Comparison of ENCODE assay signal across 28 cellular contexts in the genomic region with DNA sequence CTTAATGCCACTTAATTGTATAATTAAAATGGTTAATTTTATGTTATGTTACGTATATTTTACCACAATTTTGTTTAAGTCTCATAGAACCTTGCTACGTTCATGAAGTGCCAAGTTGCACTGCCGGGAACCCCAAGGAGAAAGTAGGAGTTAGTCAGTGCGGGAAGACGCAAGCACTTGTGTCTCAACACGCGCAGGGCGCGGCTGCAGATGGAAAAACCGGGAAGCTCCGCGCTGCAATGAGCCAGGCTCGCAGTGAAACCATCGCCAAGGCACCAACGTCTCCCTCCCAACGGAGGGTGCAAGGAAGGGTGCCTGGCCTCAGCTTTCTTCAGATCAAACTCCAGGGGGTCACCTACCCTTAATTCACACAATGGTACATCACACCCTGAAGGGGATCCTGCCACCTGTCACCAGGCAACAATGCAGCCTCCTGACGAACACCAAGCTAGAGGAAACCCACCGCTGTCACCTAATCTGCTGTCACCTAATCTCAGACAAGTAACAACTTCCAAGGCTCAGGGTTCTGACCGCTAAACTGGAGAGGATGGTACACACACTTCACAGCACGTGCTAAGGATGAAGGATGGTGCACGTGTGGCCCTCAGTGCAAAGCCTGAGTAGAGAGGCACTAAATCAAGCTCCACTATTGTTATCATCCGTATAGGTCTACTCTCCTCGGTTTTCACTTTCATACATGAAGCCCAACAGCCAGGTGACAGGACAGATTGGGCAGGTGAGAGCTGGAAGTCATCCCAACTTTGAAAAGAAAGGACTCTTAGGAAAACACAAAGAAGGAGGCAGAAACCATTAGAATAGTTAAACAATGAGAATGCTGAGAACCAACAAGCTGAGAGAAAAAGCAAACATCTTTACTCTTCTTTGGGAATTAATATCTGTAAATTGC. TPM values are rescaled to one million over a fixed set of nuclear protein-coding genes. Genes with fewer than 3 reads are reported as not detected.
DNase-seq lines count a peak whose midpoint lies in the region; ATAC-seq, FAIRE-seq and TF ChIP-seq lines count a peak whose summit lies in the region.
"Had no signal": no experiment of that assay in that cellular context is flagged by ENCODE, and none has a peak within 500 bp of the region (broad histone marks: within the 10 kb centered on the region; RNA-seq: fewer than 3 reads in every experiment).

No MANE protein-coding gene starts in this region.

- no peak for TF ChIP-seq RAD21 in HepG2 (CRISPR knock-in tag; IDR thresholded peaks at IDR 0.05)

- H3K9ac ChIP-seq in mesendoderm (ENCODE audit: low read length) (no peak overlapping the region), HepG2 (ENCODE audit: insufficient read depth, low read depth, low read length) (no peak overlapping the region)

- intact Hi-C loops in HepG2 (cut with micrococcal nuclease; ENCODE audit: unreplicated experiment): no loop called here

- H3K27ac Mint-ChIP-seq in WTC11: peak overlapping the region; percentile 0; the same call in 1 of the 2 replicates
- no peak overlapping the region for H3K27ac Mint-ChIP-seq in activated naive CD8-positive, alpha-beta T cell treated with anti-CD3 and anti-CD28 coated beads for 36 hours
- H3K27ac Mint-ChIP-seq: activated CD4-positive, alpha-beta T cell treated with anti-CD3 and anti-CD28 coated beads for 36 hours; activated CD8-positive, alpha-beta T cell treated with anti-CD3 and anti-CD28 coated beads, Interleukin-2, amount 10 ng/mL, durations not matched to agents 7 days and 5 days; activated naive CD4-positive, alpha-beta T cell treated with anti-CD3 and anti-CD28 coated beads, Interleukin-2, amount 50 U/mL, for 72 hours had no signal

- TF ChIP-seq POLR2A in HepG2 (IDR thresholded peaks at IDR 0.05; ENCODE audit: insufficient read depth in 1 of 2, low read depth in 2 of 2, low read length in 2 of 2): no peak

- H3K27ac ChIP-seq in mesendoderm (ENCODE audit: low read depth, low read length) (no peak overlapping the region), HepG2 (ENCODE audit: extremely low read length, insufficient read depth, low read length) (no peak overlapping the region)
- H3K27ac ChIP-seq: coronary artery, heart left ventricle, HL-60, right lobe of liver had no signal

- no peak overlapping the region for H2BK5ac ChIP-seq in mesendoderm (ENCODE audit: low read length)

- no peak overlapping the region for H4K5ac ChIP-seq in mesendoderm (ENCODE audit: low read length)

- no peak overlapping the region for H2BK120ac ChIP-seq in mesendoderm (ENCODE audit: low read depth, low read length)

- no peak overlapping the region for H3K4ac ChIP-seq in mesendoderm (ENCODE audit: low read depth, low read length)

- no peaks in the 10 kb centered on the region for H3K9me3 Mint-ChIP-seq in WTC11
- no peaks in the 10 kb centered on the region for H3K9me3 Mint-ChIP-seq in activated naive CD8-positive, alpha-beta T cell treated with anti-CD3 and anti-CD28 coated beads for 36 hours
- H3K9me3 Mint-ChIP-seq: activated naive CD4-positive, alpha-beta T cell treated with anti-CD3 and anti-CD28 coated beads, Interleukin-2, amount 50 U/mL, for 72 hours had no signal

- no peak overlapping the region for H4K8ac ChIP-seq in mesendoderm (ENCODE audit: low read depth, low read length)

- H2AK5ac ChIP-seq in mesendoderm (ENCODE audit: low read length): no peak overlapping the region

- H3K56ac ChIP-seq in mesendoderm (ENCODE audit: low read length): peak overlapping the region; percentile 34

- DNase-seq in NCI-H2196 (lab: John Stamatoyannopoulos, UW; ENCODE audit: unreplicated experiment): peak; percentile 19
- no peak for DNase-seq in NCI-H2196 treated with DMSO at 0.1 percent for 48 hours (lab: John Stamatoyannopoulos, UW; ENCODE audit: unreplicated experiment)
- peak; percentile 62 for DNase-seq in NCI-H187 treated with DMSO at 0.1 percent for 48 hours (lab: John Stamatoyannopoulos, UW)
- no peak for DNase-seq in WTC11 (ENCODE audit: low spot score)
- DNase-seq in mesendoderm: no peak
- no peak for DNase-seq in activated naive CD8-positive, alpha-beta T cell treated with anti-CD3 and anti-CD28 coated beads for 36 hours
- no peak for DNase-seq in HepG2 (ENCODE audit: low spot score)
- DNase-seq in activated CD4-positive, CD25-positive, alpha-beta regulatory T cell treated with anti-CD3 and anti-CD28 coated beads, Interleukin-2, amount 50 U/mL, for 72 hours: no peak
- DNase-seq: ACHN; activated CD4-positive, alpha-beta T cell treated with anti-CD3 and anti-CD28 coated beads for 36 hours; activated CD8-positive, alpha-beta T cell treated with anti-CD3 and anti-CD28 coated beads, Interleukin-2, amount 10 ng/mL, durations not matched to agents 7 days and 5 days; activated T-cell treated with anti-CD3 and anti-CD28 coated beads for 4 hours; DND-41; effector memory CD4-positive, alpha-beta T cell; erythroblast; foreskin fibroblast; heart left ventricle; mesenchymal stem cell; NCI-H2107; PC-3; right lobe of liver; stimulated activated CD4-positive, alpha-beta T cell treated with anti-CD3 and anti-CD28 coated beads, Interleukin-4, amount 100 ng/mL, for 1 hour; T-helper 2 cell had no signal

- TF ChIP-seq CTCF in WTC11 (IDR thresholded peaks at IDR 0.05) (no peak), HepG2 (CRISPR knock-in tag; IDR thresholded peaks at IDR 0.05) (no peak)

- no CpG with 5 or more reads among the region's 23 CpGs for WGBS in mesendoderm (ENCODE audit: extremely low coverage, insufficient coverage, low lambda C conversion rate)
- 95% methylated on average over 22 of the region's 23 CpGs for WGBS in HepG2 (ENCODE audit: low lambda C conversion rate)

- in situ Hi-C loops in HepG2 (cut with HindIII; ENCODE audit: extremely low pct_ligation_motif_present, low pct_unique_long_range_greater_than_20kb): no loop called here

- no peak overlapping the region for H2BK15ac ChIP-seq in mesendoderm (replicated peaks; ENCODE audit: low read depth)

- no peak for TF ChIP-seq EP300 in HepG2 (IDR thresholded peaks at IDR 0.05; ENCODE audit: low read depth in 2 of 2, low read length in 2 of 2)
- no peak for TF ChIP-seq EP300 in HepG2 (CRISPR knock-in tag; IDR thresholded peaks at IDR 0.05; ENCODE audit: borderline replicate concordance)

- no peak overlapping the region for H3K23ac ChIP-seq in mesendoderm (ENCODE audit: low read length)

- H3K27me3 ChIP-seq in mesendoderm (ENCODE audit: insufficient read depth, low read length, poor library complexity) (no peaks in the 10 kb centered on the region), HepG2 (ENCODE audit: control insufficient read depth in 1 of 2, insufficient read depth in 2 of 2, low read length in 2 of 2) (no peaks in the 10 kb centered on the region)
- H3K27me3 ChIP-seq: heart left ventricle, right lobe of liver had no signal

- H3K36me3 ChIP-seq in mesendoderm (ENCODE audit: control insufficient read depth, insufficient read depth, low read length): no peaks in the 10 kb centered on the region
- no peaks in the 10 kb centered on the region for H3K36me3 ChIP-seq in HepG2 (replicated peaks in 1 of 2; ENCODE audit: control insufficient read depth in 1 of 2, insufficient read depth in 2 of 2, low read length in 2 of 2)
- H3K36me3 ChIP-seq: heart left ventricle, right lobe of liver had no signal

- no peaks in the 10 kb centered on the region for H3K27me3 Mint-ChIP-seq in WTC11 (ENCODE audit: low read depth)
- H3K27me3 Mint-ChIP-seq in activated naive CD8-positive, alpha-beta T cell treated with anti-CD3 and anti-CD28 coated beads for 36 hours: peaks cover 4% of the 10 kb centered on the region

- no peaks in the 10 kb centered on the region for H3K9me3 ChIP-seq in HepG2 (ENCODE audit: low read length)
- H3K9me3 ChIP-seq: heart left ventricle, right lobe of liver had no signal

- CTCF ChIA-PET in WTC11 (lab: Charles Lee): interaction anchor here (0.7 to 1.0 kb wide), 2 partner anchors 8 to 20 kb away, joined by 3 to 5 read pairs; no protein-coding TSS in a partner anchor
- CTCF ChIA-PET in HepG2 (lab: Yijun Ruan, JAX; ENCODE audit: low intra/inter-chr PET ratio, low total read pairs): no interaction called here

- no peak overlapping the region for H3K18ac ChIP-seq in mesendoderm (ENCODE audit: low read length)

- no peak overlapping the region for H2AFZ ChIP-seq in HepG2 (ENCODE audit: low read length)

- no peak for ATAC-seq in WTC11
- no peak for ATAC-seq in HepG2
- ATAC-seq: activated CD4-positive, alpha-beta T cell treated with anti-CD3 and anti-CD28 coated beads for 36 hours; activated CD8-positive, alpha-beta T cell treated with anti-CD3 and anti-CD28 coated beads, Interleukin-2, amount 10 ng/mL, durations not matched to agents 7 days and 5 days; activated naive CD4-positive, alpha-beta T cell treated with anti-CD3 and anti-CD28 coated beads, Interleukin-2, amount 50 U/mL, for 72 hours; heart left ventricle; PC-3; Right ventricle myocardium inferior had no signal

- BruUV-seq in HepG2 (replicated peaks; lab: Mats Ljungman, UMichigan): no TSS peak

- peaks cover 70% of the 10 kb centered on the region for H4K20me1 ChIP-seq in HepG2 (ENCODE audit: insufficient read depth, low read length)

- POLR2A ChIA-PET in WTC11 (lab: Charles Lee): interaction anchor here (0.6 to 1.4 kb wide), 3 partner anchors 16 to 427 kb away, joined by 3 to 5 read pairs (median 3); no protein-coding TSS in a partner anchor
- POLR2A ChIA-PET in HepG2 (lab: Yijun Ruan, JAX): no interaction called here

- no peak for FAIRE-seq in HepG2 (lab: Jason Lieb, UNC)
- FAIRE-seq: GM18507 had no signal

- peaks cover 31% of the 10 kb centered on the region for H3K79me1 ChIP-seq in mesendoderm (ENCODE audit: low read length)

- H3K4me3 Mint-ChIP-seq in WTC11: no peak overlapping the region
- H3K4me3 Mint-ChIP-seq in activated naive CD8-positive, alpha-beta T cell treated with anti-CD3 and anti-CD28 coated beads for 36 hours: no peak overlapping the region
- H3K4me3 Mint-ChIP-seq: activated CD4-positive, alpha-beta T cell treated with anti-CD3 and anti-CD28 coated beads for 36 hours; activated CD8-positive, alpha-beta T cell treated with anti-CD3 and anti-CD28 coated beads, Interleukin-2, amount 10 ng/mL, durations not matched to agents 7 days and 5 days had no signal

- H3K4me3 ChIP-seq in mesendoderm (ENCODE audit: low read length) (no peak overlapping the region), HepG2 (replicated peaks in 1 of 3; ENCODE audit: insufficient read depth in 1 of 3, low read depth in 2 of 3, low read length in 3 of 3) (no peak overlapping the region)
- H3K4me3 ChIP-seq: coronary artery, heart left ventricle, right lobe of liver had no signal

- peaks cover 3% of the 10 kb centered on the region for H3K4me1 ChIP-seq in mesendoderm (ENCODE audit: control insufficient read depth, low read depth, low read length)
- H3K4me1 ChIP-seq in HepG2 (ENCODE audit: insufficient read depth, low read length): peaks cover 33% of the 10 kb centered on the region

- peaks cover 60% of the 10 kb centered on the region for H3K4me1 Mint-ChIP-seq in WTC11
- no peaks in the 10 kb centered on the region for H3K4me1 Mint-ChIP-seq in activated naive CD8-positive, alpha-beta T cell treated with anti-CD3 and anti-CD28 coated beads for 36 hours
- H3K4me1 Mint-ChIP-seq: activated CD4-positive, alpha-beta T cell treated with anti-CD3 and anti-CD28 coated beads for 36 hours had no signal

- H3K79me2 ChIP-seq in mesendoderm (ENCODE audit: control insufficient read depth, insufficient read depth, low read length) (peaks cover 58% of the 10 kb centered on the region), HepG2 (ENCODE audit: insufficient read depth, low read length) (peaks cover 93% of the 10 kb centered on the region)

- H3K36me3 Mint-ChIP-seq in WTC11: no peaks in the 10 kb centered on the region
- no peaks in the 10 kb centered on the region for H3K36me3 Mint-ChIP-seq in activated naive CD8-positive, alpha-beta T cell treated with anti-CD3 and anti-CD28 coated beads for 36 hours
- H3K36me3 Mint-ChIP-seq: activated naive CD4-positive, alpha-beta T cell treated with anti-CD3 and anti-CD28 coated beads, Interleukin-2, amount 50 U/mL, for 72 hours had no signal

- H3K4me2 ChIP-seq in mesendoderm (ENCODE audit: low read length) (no peak overlapping the region), HepG2 (ENCODE audit: low read depth, low read length) (no peak overlapping the region)

RNA-seq across cellular contexts. Expression of a gene that starts 21.4 kb away (rescaled TPM):
- total RNA-seq in WTC11 (2021) (53.0 to 58.2 TPM (median 54.1 TPM) in 3 replicates), HepG2 (2016; rRNA removed; fragmentation: Illumina TruSeq; extraction: Trizol) (25.3 and 26.0 TPM in 2 replicates)
- polyA plus RNA-seq in mesendoderm (2013, experiment 1 of 2): 45.7 TPM
- 45.4 TPM for polyA plus RNA-seq in mesendoderm (2013, experiment 2 of 2)
- under 1 TPM; 0.12 to 0.16 TPM for total RNA-seq in activated naive CD8-positive, alpha-beta T cell treated with anti-CD3 and anti-CD28 coated beads for 36 hours
- total RNA-seq in HepG2 (2016; cell fraction: cytosol; rRNA removed; fragmentation: Illumina TruSeq; extraction: Trizol; ENCODE audit: low read depth): 19.7 and 22.4 TPM in 2 replicates
- total RNA-seq in HepG2 (2016; cell fraction: insoluble cytoplasmic fraction; rRNA removed; fragmentation: Illumina TruSeq; extraction: Trizol): 20.3 and 24.5 TPM in 2 replicates
- total RNA-seq in HepG2 (2016; cell fraction: membrane; rRNA removed; fragmentation: Illumina TruSeq; extraction: Trizol): 13.5 and 15.2 TPM in 2 replicates
- 38.6 and 46.5 TPM in 2 replicates for total RNA-seq in HepG2 (2016; cell fraction: nucleus; rRNA removed; fragmentation: Illumina TruSeq; extraction: Trizol)
- polyA plus RNA-seq in HepG2 (2011; rRNA removed): 22.2 and 24.6 TPM in 2 replicates
- polyA plus RNA-seq in HepG2 (2011; cell fraction: cytosol; rRNA removed): 16.2 and 18.5 TPM in 2 replicates
- polyA plus RNA-seq in HepG2 (2011; cell fraction: nucleus; rRNA removed): 39.9 and 44.0 TPM in 2 replicates
- polyA plus RNA-seq in HepG2 (2012): 22.8 and 24.7 TPM in 2 replicates
- polyA plus RNA-seq in HepG2 (2016; cell fraction: cytosol; fragmentation: Illumina TruSeq; extraction: Trizol; ENCODE audit: low read depth): 0.42 and 0.67 TPM in 2 replicates
- polyA plus RNA-seq in HepG2 (2016; cell fraction: insoluble cytoplasmic fraction; fragmentation: Illumina TruSeq; extraction: Trizol; ENCODE audit: low read depth): 12.8 and 14.8 TPM in 2 replicates
- 1.3 and 1.8 TPM in 2 replicates for polyA plus RNA-seq in HepG2 (2016; cell fraction: membrane; fragmentation: Illumina TruSeq; extraction: Trizol; ENCODE audit: low read depth)
- 24.7 and 30.8 TPM in 2 replicates for polyA plus RNA-seq in HepG2 (2016; cell fraction: nucleus; fragmentation: Illumina TruSeq; extraction: Trizol; ENCODE audit: insufficient read depth, low read depth)
- 5.0 and 41.6 TPM in 2 replicates for polyA minus RNA-seq in HepG2 (2011; rRNA and poly(A)+ RNA removed; ENCODE audit: low replicate concordance)
- polyA minus RNA-seq in HepG2 (2011; cell fraction: cytosol; rRNA and poly(A)+ RNA removed): 24.9 and 26.3 TPM in 2 replicates
- polyA minus RNA-seq in HepG2 (2011; cell fraction: nucleus; rRNA and poly(A)+ RNA removed): 140 and 147 TPM in 2 replicates
- total RNA-seq: activated CD8-positive, alpha-beta T cell treated with anti-CD3 and anti-CD28 coated beads, Interleukin-2, amount 10 ng/mL, durations not matched to agents 7 days and 5 days had no signal

Comparison
In these comparisons a context has a peak if more than half of its experiments do, and no peak if none do; other contexts are left out.
1. DNase-seq: peak in NCI-H2196 (single experiment) and NCI-H187 treated with DMSO at 0.1 percent for 48 hours (single experiment); none in NCI-H2196 treated with DMSO at 0.1 percent for 48 hours (single experiment), WTC11 (single experiment), mesendoderm (single experiment), activated naive CD8-positive, alpha-beta T cell treated with anti-CD3 and anti-CD28 coated beads for 36 hours (single experiment), HepG2 (single experiment) and activated CD4-positive, CD25-positive, alpha-beta regulatory T cell treated with anti-CD3 and anti-CD28 coated beads, Interleukin-2, amount 50 U/mL, for 72 hours (single experiment).
2. RNA of a gene that starts 21.4 kb away (total RNA-seq): 53.0 to 58.2 TPM in WTC11 and 13.5 to 46.5 TPM in HepG2; 0.12 to 0.16 TPM in activated naive CD8-positive, alpha-beta T cell treated with anti-CD3 and anti-CD28 coated beads for 36 hours; every median in the first group is over 10 times any median in the second.